In the genomic region with DNA sequence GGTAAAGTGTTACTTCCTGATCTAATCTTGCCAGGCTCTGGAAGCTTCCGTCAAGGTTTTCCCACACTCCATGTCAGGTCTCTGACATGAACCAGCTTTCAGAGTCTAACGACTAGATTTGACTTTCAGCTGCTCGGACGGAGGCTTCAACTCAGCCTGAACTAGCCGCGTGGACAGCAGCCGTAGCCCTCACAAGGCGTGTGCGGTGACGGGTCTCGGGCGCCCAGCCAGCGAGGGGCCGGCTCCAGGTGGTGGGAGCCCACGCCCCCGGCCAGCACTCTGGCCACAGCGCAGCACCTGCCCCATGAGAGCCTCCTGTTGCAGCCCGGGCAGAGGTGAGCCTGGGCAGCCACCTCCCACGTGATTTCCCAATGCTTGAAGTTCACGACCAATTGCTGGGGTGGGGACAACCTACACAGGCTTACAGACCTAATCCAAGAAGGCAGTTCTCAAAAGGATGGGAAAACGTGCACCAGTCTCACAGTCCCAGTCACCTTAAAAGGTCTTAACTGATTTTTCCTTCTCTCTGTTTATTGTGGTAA, we compare ENCODE assay signal across 1 cellular context.
TF ChIP-seq lines count a peak whose summit lies in the region.

No MANE protein-coding gene starts in this region.

TF ChIP-seq in K562, 482 proteins besides CTCF, POLR2A, EP300 and RAD21:
- TF ChIP-seq SNRNP70 (optimal IDR thresholded peaks at IDR 0.05; ENCODE audit: low read depth, low read length), result no peak
- TF ChIP-seq, protein P1, sequence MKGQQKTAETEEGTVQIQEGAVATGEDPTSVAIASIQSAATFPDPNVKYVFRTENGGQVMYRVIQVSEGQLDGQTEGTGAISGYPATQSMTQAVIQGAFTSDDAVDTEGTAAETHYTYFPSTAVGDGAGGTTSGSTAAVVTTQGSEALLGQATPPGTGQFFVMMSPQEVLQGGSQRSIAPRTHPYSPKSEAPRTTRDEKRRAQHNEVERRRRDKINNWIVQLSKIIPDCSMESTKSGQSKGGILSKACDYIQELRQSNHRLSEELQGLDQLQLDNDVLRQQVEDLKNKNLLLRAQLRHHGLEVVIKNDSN (CRISPR knock-in tag; IDR thresholded peaks at IDR 0.05), result 0 out of 2 replicates have a peak, but pooled peaks have one; percentile 26
- no peak for TF ChIP-seq ZNF146 (CRISPR knock-in tag; IDR thresholded peaks at IDR 0.05; ENCODE audit: unreplicated experiment)
- TF ChIP-seq NFE2L1 (tag; IDR thresholded peaks at IDR 0.05; ENCODE audit: borderline replicate concordance, low read depth), result no peak
